ENCODE assay signal across 3 cellular contexts in the genomic region with DNA sequence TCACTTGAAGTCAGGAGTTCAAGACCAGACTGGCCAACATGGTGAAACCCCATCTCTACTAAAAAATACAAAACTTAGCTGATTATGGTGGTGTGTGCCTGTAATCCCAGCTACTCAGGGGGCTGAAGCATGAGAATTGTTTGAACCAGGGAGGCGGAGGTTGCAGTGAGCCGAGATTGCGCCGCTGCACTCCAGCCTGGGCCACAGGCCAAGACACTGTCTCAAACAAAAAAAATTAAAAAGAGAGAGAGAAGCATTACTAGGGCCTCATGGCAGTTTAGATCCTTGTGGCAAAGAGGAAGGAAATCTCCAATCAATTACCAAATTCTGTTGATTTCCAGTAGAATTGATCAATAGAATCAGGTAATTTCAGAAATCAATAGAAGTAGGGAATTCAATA. TPM values are rescaled to one million over a fixed set of nuclear protein-coding genes. Genes with fewer than 3 reads are reported as not detected.
"Had no signal": no experiment of that assay in that cellular context is flagged by ENCODE, and none has a peak within 500 bp of the region (broad histone marks: within the 10 kb centered on the region; RNA-seq: fewer than 3 reads in every experiment).

No MANE protein-coding gene starts in this region.

RNA-seq across cellular contexts. Expression of a gene that starts 16.9 kb away (rescaled TPM):
- total RNA-seq: HT-29, NCI-H460, SJSA1 had no signal
